Comparison of ENCODE assay signal across 20 cellular contexts in the genomic region with DNA sequence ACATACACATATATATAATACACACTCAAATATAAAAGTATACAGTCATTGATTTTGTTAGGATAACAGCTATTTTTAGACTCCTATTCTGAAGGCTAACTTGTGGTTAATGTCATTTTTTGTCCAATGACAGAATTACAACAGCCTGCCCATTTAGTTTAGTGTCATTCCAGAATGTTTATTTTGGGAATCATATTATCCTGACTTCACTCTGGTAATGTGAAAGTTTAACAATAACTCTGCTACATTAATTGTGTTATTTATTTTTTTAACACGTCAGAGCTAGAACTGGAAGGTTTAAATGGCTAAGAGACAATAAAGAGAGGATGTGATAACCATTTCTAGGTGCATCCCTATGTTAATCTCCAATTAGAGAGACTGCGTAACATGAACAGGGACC.
"Had no signal": no experiment of that assay in that cellular context is flagged by ENCODE, and none has a peak within 500 bp of the region (broad histone marks: within the 10 kb centered on the region; RNA-seq: fewer than 3 reads in every experiment).

No MANE protein-coding gene starts in this region.

- H3K9me3 Mint-ChIP-seq: activated naive CD4-positive, alpha-beta T cell treated with anti-CD3 and anti-CD28 coated beads, Interleukin-2, amount 50 U/mL, for 72 hours had no signal

- H3K27me3 Mint-ChIP-seq: progenitor cell of endocrine pancreas had no signal

- H3K36me3 Mint-ChIP-seq: activated naive CD4-positive, alpha-beta T cell treated with anti-CD3 and anti-CD28 coated beads, Interleukin-2, amount 50 U/mL, for 72 hours had no signal

- H3K4me1 ChIP-seq: spleen had no signal

- H3K4me3 ChIP-seq: adrenal gland, dorsolateral prefrontal cortex, lung, sigmoid colon, spleen, tibial nerve had no signal

- H3K27ac Mint-ChIP-seq: activated T-cell treated with anti-CD3 and anti-CD28 coated beads, Interleukin-2, amount 50 U/mL, for 72 hours; progenitor cell of endocrine pancreas had no signal

- H3K27me3 ChIP-seq: adrenal gland, dorsolateral prefrontal cortex, sigmoid colon, spleen, tibial nerve had no signal

- H3K9me3 ChIP-seq: adrenal gland, sigmoid colon, spleen, tibial nerve had no signal

- DNase-seq: activated CD4-positive, alpha-beta T cell treated with anti-CD3 and anti-CD28 coated beads for 1 hour; activated gamma-delta T cell; activated T-cell treated with anti-CD3 and anti-CD28 coated beads, Interleukin-2, amount 50 U/mL, for 72 hours; adrenal gland; dorsolateral prefrontal cortex; midbrain; occipital lobe; sigmoid colon; spleen; stimulated activated CD4-positive, alpha-beta T cell treated with anti-CD3 and anti-CD28 coated beads, Interleukin-4, amount 100 ng/mL, for 4 hours; stimulated activated naive CD4-positive, alpha-beta T cell; SW 1271; T-helper 2 cell had no signal

- H3K27ac ChIP-seq: adrenal gland, spleen, VCaP had no signal

- ATAC-seq: activated naive CD4-positive, alpha-beta T cell treated with anti-CD3 and anti-CD28 coated beads, Interleukin-2, amount 50 U/mL, for 72 hours; activated T-cell treated with anti-CD3 and anti-CD28 coated beads, Interleukin-2, amount 50 U/mL, for 72 hours had no signal

- FAIRE-seq: bronchial epithelial cell, urothelium cell line had no signal

- H3K36me3 ChIP-seq: adrenal gland, sigmoid colon, spleen, tibial nerve had no signal

- H3K4me3 Mint-ChIP-seq: activated T-cell treated with anti-CD3 and anti-CD28 coated beads, Interleukin-2, amount 50 U/mL, for 72 hours had no signal
